In the genomic region with DNA sequence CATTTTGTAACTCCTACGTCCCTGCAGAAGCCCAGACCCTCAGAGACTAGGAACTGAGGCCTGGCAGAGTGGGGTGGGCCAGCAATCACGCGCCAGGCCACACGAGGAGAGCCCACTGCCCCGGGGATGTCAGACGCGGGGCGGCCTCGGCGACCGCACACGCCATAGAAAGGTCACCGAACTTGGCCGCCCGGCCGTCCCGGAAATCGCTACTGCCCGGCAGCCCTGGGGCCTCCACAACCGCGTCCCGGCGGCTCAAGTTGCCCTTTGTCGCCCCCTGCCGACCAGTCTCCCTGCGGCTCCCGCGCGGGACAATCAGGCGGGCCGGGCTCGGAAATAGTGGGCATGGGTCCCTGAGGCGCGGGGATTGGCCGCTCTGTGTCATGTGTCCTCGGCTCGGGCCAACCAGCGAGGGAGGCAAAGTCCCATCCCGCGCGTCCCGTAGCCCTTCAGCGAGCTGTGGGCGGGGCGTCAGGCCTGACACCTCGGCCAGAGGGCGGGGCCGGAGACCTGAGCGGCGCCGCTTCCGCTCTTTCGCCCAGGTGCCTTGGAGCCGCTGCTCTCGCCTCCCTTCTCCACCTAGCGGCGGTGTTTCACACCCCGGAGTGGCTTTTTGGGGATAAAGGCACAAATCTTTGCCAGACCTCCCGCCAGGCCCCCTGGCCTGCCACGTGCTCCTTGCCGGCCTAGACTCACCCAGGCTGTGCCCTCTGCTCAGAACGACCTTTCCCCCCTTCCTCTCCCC, we compare ENCODE assay signal across 8 cellular contexts. TPM values are rescaled to one million over a fixed set of nuclear protein-coding genes. Genes with fewer than 3 reads are reported as not detected.
A peak's percentile ranks its signal among the peaks of the same experiment; 100 is the strongest.
DNase-seq lines count a peak whose midpoint lies in the region; ATAC-seq, FAIRE-seq and TF ChIP-seq lines count a peak whose summit lies in the region.

No MANE protein-coding gene starts in this region.

- no peaks in the 10 kb centered on the region for H3K36me3 Mint-ChIP-seq in T-cell

- peak; percentile 56; the same call in 1 of the 2 replicates for TF ChIP-seq POLR2A in GM12892 (IDR thresholded peaks at IDR 0.05; ENCODE audit: low read depth, low read length)
- peak; percentile 64 for TF ChIP-seq POLR2A in prostate gland (IDR thresholded peaks at IDR 0.05)

- H3K9me3 ChIP-seq in prostate gland, result no peaks in the 10 kb centered on the region

- peak overlapping the region; percentile 94 to 96 for H3K27ac Mint-ChIP-seq in T-cell

- H3K4me3 ChIP-seq in prostate gland, result peak overlapping the region; percentile 26 to 27

- peaks cover 9 to 11% (median 11%) of the 10 kb centered on the region in 3 donors for H3K4me1 Mint-ChIP-seq in T-cell

- H3K4me3 Mint-ChIP-seq in T-cell, result peak overlapping the region; percentile 55 to 69 (median 56)

- TF ChIP-seq CTCF in prostate gland (IDR thresholded peaks at IDR 0.05), result peak; percentile 93 to 98 (median 98)

- CTCF ChIA-PET in T-cell (lab: Charles Lee), result interaction anchor here (0.6 to 2.3 kb wide), 31 partner anchors 20 to 509 kb away, joined by 3 to 24 read pairs (median 4); a partner anchor contains a TSS

- no peaks in the 10 kb centered on the region for H3K9me3 Mint-ChIP-seq in T-cell

- intact Hi-C loops in left cardiac atrium (cut with DNase I) (loop anchor here (2.0 to 5.0 kb wide), 3 partner anchors 86 to 211 kb away; no protein-coding TSS in a partner anchor), prostate gland (cut with DNase I) (loop anchor here (1.0 to 2.0 kb wide), 2 partner anchors 86 to 211 kb away; no protein-coding TSS in a partner anchor)

- ATAC-seq in HG02852 (IDR thresholded peaks at IDR 0.05; ENCODE audit: unreplicated experiment) (peak; percentile 99), T-cell (replicated peaks in 1 of 4) (peak; percentile 98 to 99 (median 99)), left cardiac atrium (peak; percentile 99)

- FAIRE-seq in GM12892 (lab: Jason Lieb, UNC), result peak; percentile 93
- no peak for FAIRE-seq in urothelium cell line (lab: Jason Lieb, UNC)

- DNase-seq in GM12892 (ENCODE audit: insufficient read length), result peak; percentile 100
- DNase-seq in NCI-H1436 treated with DMSO at 0.1 percent for 48 hours (lab: John Stamatoyannopoulos, UW), result peak; percentile 91
- DNase-seq in T-cell, result peak; percentile 98 to 100 (median 99)
- DNase-seq in amniotic stem cell (lab: John Stamatoyannopoulos, UW), result peak; percentile 93
- DNase-seq in left cardiac atrium, result peak; percentile 100
- peak; percentile 100 for DNase-seq in prostate gland (ENCODE audit: low spot score)
- DNase-seq in urothelium cell line (ENCODE audit: low spot score), result peak; percentile 97

- POLR2A ChIA-PET in T-cell (lab: Charles Lee), result interaction anchor here (0.6 to 1.0 kb wide), 3 partner anchors 32 to 131 kb away, joined by 3 to 4 read pairs (median 3); no protein-coding TSS in a partner anchor

- H3K4me1 ChIP-seq in prostate gland (replicated peaks), result peaks cover 6% of the 10 kb centered on the region

- H3K27me3 Mint-ChIP-seq in T-cell, result no peaks in the 10 kb centered on the region

- 2% methylated on average over 34 of the region's 62 CpGs for WGBS in prostate gland

- H3K27me3 ChIP-seq in prostate gland (replicated peaks; ENCODE audit: insufficient read depth), result no peaks in the 10 kb centered on the region

- peak overlapping the region; percentile 87 to 88 for H3K27ac ChIP-seq in prostate gland

- H3K36me3 ChIP-seq in prostate gland, result no peaks in the 10 kb centered on the region

RNA-seq across cellular contexts. Expression of a gene that starts 33.4 kb away (rescaled TPM):
- 0.17 TPM for polyA plus RNA-seq in GM12892 (2012; ENCODE audit: missing spikeins)
- total RNA-seq in T-cell (under 1 TPM in 4 of 5 donors, not detected in 1; 0.19 to 0.79 (median 0.49) TPM), left cardiac atrium (under 1 TPM in 1 of 2 donors, not detected in 1; 0.18 TPM), prostate gland (1 to 10 TPM; 2.8 to 8.3 TPM)

RNA-seq across cellular contexts. Expression of a gene that starts 46.1 kb away (rescaled TPM):
- 56.6 TPM for polyA plus RNA-seq in GM12892 (2012; ENCODE audit: missing spikeins)
- total RNA-seq in T-cell (10 to 100 TPM; 67.5 to 86.5 (median 74.2) TPM), left cardiac atrium (10 to 100 TPM; 41.0 to 45.7 TPM), prostate gland (10 to 100 TPM; 44.4 to 60.7 TPM)

Comparison
In these comparisons a context has a peak if more than half of its experiments do, and no peak if none do; other contexts are left out.
1. Peak in every context shown above with its lines: DNase-seq, ATAC-seq, H3K4me3 ChIP-seq and H3K27ac ChIP-seq.